ENCODE assay signal across 28 cellular contexts in the genomic region with DNA sequence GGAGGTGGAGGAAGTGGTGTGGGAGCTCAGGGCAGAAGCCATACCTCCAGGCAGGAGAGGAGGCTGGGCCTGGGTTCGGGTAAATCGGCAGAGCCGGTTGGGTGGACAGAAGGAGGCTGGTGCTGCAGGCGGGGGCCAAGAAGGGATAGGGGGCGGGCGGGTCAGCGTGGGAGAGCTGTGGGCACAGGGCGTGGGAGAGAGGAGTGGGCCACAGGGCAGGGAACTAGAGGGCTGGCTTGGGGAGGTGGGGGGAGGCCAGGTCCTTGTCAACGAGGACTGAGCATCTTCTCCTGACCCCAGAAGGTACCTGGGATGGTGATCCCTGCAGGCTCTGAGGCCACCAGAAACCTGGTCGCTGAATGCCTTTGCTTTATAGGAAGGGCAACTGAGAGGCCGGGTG. TPM values are rescaled to one million over a fixed set of nuclear protein-coding genes. Genes with fewer than 3 reads are reported as not detected.
"Had no signal": no experiment of that assay in that cellular context is flagged by ENCODE, and none has a peak within 500 bp of the region (broad histone marks: within the 10 kb centered on the region; RNA-seq: fewer than 3 reads in every experiment).

No MANE protein-coding gene starts in this region.

- H3K4me3 Mint-ChIP-seq: activated CD4-positive, alpha-beta T cell treated with anti-CD3 and anti-CD28 coated beads for 36 hours; activated naive CD8-positive, alpha-beta T cell treated with anti-CD3 and anti-CD28 coated beads for 36 hours; activated T-cell treated with anti-CD3 and anti-CD28 coated beads, Interleukin-2, amount 50 U/mL, for 4 hours; effector memory CD8-positive, alpha-beta T cell; nephron progenitor cell; WTC11 had no signal

- H3K27me3 Mint-ChIP-seq: activated CD4-positive, alpha-beta T cell treated with anti-CD3 and anti-CD28 coated beads for 36 hours; activated naive CD8-positive, alpha-beta T cell treated with anti-CD3 and anti-CD28 coated beads for 36 hours; effector memory CD8-positive, alpha-beta T cell had no signal

- H3K27me3 ChIP-seq: sigmoid colon, upper lobe of left lung had no signal

- H3K27ac Mint-ChIP-seq: activated CD4-positive, alpha-beta T cell treated with anti-CD3 and anti-CD28 coated beads for 36 hours; activated naive CD8-positive, alpha-beta T cell treated with anti-CD3 and anti-CD28 coated beads for 36 hours; nephron progenitor cell; WTC11 had no signal

- ATAC-seq: activated CD4-positive, alpha-beta T cell treated with anti-CD3 and anti-CD28 coated beads for 36 hours; activated T-cell treated with anti-CD3 and anti-CD28 coated beads, Interleukin-2, amount 50 U/mL, for 4 hours; effector memory CD8-positive, alpha-beta T cell; esophagus mucosa; WTC11 had no signal

- H3K27ac ChIP-seq: left ventricle myocardium inferior, sigmoid colon, thoracic aorta, upper lobe of left lung had no signal

- FAIRE-seq: astrocyte, endothelial cell of umbilical vein had no signal

- H3K36me3 ChIP-seq: sigmoid colon, thoracic aorta had no signal

- DNase-seq: activated CD4-positive, alpha-beta T cell treated with anti-CD3 and anti-CD28 coated beads for 36 hours; activated CD4-positive, alpha-beta T cell treated with anti-CD3 and anti-CD28 coated beads, Interleukin-2, amount 50 U/mL, for 48 hours; activated CD8-positive, alpha-beta memory T cell treated with anti-CD3 and anti-CD28 coated beads, Interleukin-2, amount 50 U/mL, for 48 hours; activated naive CD4-positive, alpha-beta T cell treated with Interleukin-2 at 50 U/mL for 16 hours; activated naive CD8-positive, alpha-beta T cell treated with anti-CD3 and anti-CD28 coated beads for 36 hours; activated T-cell treated with anti-CD3 and anti-CD28 coated beads, Interleukin-2, amount 50 U/mL, for 4 hours; central memory CD4-positive, alpha-beta T cell; dermis blood vessel endothelial cell; effector memory CD8-positive, alpha-beta T cell; foreskin melanocyte; hypothalamus; left ventricle myocardium inferior; mammary epithelial cell; midbrain; nephron progenitor cell; occipital lobe; sigmoid colon; stimulated activated CD4-positive, alpha-beta T cell treated with anti-CD3 and anti-CD28 coated beads, Interleukin-15, amount 100 ng/mL, for 24 hours; stimulated activated naive CD4-positive, alpha-beta T cell; T-helper 1 cell; T1000; upper lobe of left lung had no signal

- H3K4me3 ChIP-seq: left ventricle myocardium inferior, sigmoid colon, smooth muscle cell, thoracic aorta, upper lobe of left lung had no signal

- H3K4me2 ChIP-seq: smooth muscle cell had no signal

- H3K4me1 Mint-ChIP-seq: WTC11 had no signal

- H3K4me1 ChIP-seq: left ventricle myocardium inferior, sigmoid colon had no signal

- H3K9me3 ChIP-seq: left ventricle myocardium inferior, sigmoid colon, thoracic aorta, upper lobe of left lung had no signal

- H3K9me3 Mint-ChIP-seq: activated T-cell treated with anti-CD3 and anti-CD28 coated beads, Interleukin-2, amount 50 U/mL, for 4 hours; effector memory CD8-positive, alpha-beta T cell; nephron progenitor cell; WTC11 had no signal

RNA-seq across cellular contexts. Expression of a gene that starts 11.9 kb away (rescaled TPM):
- total RNA-seq: smooth muscle cell had no signal
- polyA plus RNA-seq: smooth muscle cell had no signal
